Comparison of ENCODE assay signal across 17 cellular contexts in genomic region chr2:161836664-161837063, GRCh38.
"Had no signal": no experiment of that assay in that cellular context is flagged by ENCODE, and none has a peak within 500 bp of the region (broad histone marks: within the 10 kb centered on the region; RNA-seq: fewer than 3 reads in every experiment).

No MANE protein-coding gene starts in this region.

- H3K4me3 Mint-ChIP-seq: IgD-negative memory B cell had no signal

- DNase-seq: MM.1S, NCI-H1092 treated with DMSO at 0.1 percent for 48 hours, NCI-H1436, NCI-H187, NCI-H2029, NCI-H2081 treated with DMSO at 0.1 percent for 48 hours, NCI-H2171 treated with DMSO at 0.1 percent for 48 hours, NCI-H345, NCI-H446 treated with DMSO at 0.1 percent for 48 hours, NCI-H510A treated with DMSO at 0.1 percent for 48 hours, NCI-H526, NCI-H82, Right ventricle myocardium superior, RPMI8226, SIG-M5 had no signal

- H3K27ac Mint-ChIP-seq: IgD-negative memory B cell had no signal

- H3K27me3 Mint-ChIP-seq: IgD-negative memory B cell had no signal

- ATAC-seq: K562 had no signal

- H3K36me3 Mint-ChIP-seq: IgD-negative memory B cell had no signal

- H3K4me1 Mint-ChIP-seq: IgD-negative memory B cell had no signal
